Comparison of ENCODE assay signal across 9 cellular contexts in genomic region chr3:130002666-130003598, GRCh38. TPM values are rescaled to one million over a fixed set of nuclear protein-coding genes. Genes with fewer than 3 reads are reported as not detected.
DNase-seq lines count a peak whose midpoint lies in the region; ATAC-seq, FAIRE-seq and TF ChIP-seq lines count a peak whose summit lies in the region.
"Not testable (repeated sequence)": the region's sequence is repeated elsewhere in the genome, so short reads cannot be mapped to it uniquely, and the experiment has no call there.
"Had no signal": no experiment of that assay in that cellular context is flagged by ENCODE, and none has a peak within 500 bp of the region (broad histone marks: within the 10 kb centered on the region; RNA-seq: fewer than 3 reads in every experiment).

No MANE protein-coding gene starts in this region.

- peak; percentile 38 for TF ChIP-seq RAD21 in HCT116 (IDR thresholded peaks at IDR 0.05; ENCODE audit: low read depth)
- TF ChIP-seq RAD21 in K562 (CRISPR knock-in tag; conservative IDR thresholded peaks at IDR 0.05 in 1 of 2, IDR thresholded peaks at IDR 0.05 in 1 of 2) = peak; percentile 24 to 61; a peak in 3 of 4 replicates

- H3K4me2 ChIP-seq in BLaER1 (peak overlapping the region; percentile 80), HCT116 (ENCODE audit: low read length) (peak overlapping the region; percentile 72), neural progenitor cell (peak overlapping the region; percentile 97)
- H3K4me2 ChIP-seq in K562 (ENCODE audit: insufficient read depth, low read length) = not testable (repeated sequence)

- 36% methylated on average over 13 of the region's 86 CpGs for WGBS in K562 (ENCODE audit: insufficient coverage, low coverage, missing lambda C conversion rate)
- WGBS in heart right ventricle, 2 donors = 4 to 5% methylated on average over 49 to 79 of the region's 86 CpGs

- H3K27ac ChIP-seq in BLaER1; HCT116 (ENCODE audit: low read depth, low read length); K562 (ENCODE audit: extremely low read depth, low read depth, low read length); heart right ventricle; neural progenitor cell: not testable (repeated sequence)

- not testable (repeated sequence) for H3K36me3 Mint-ChIP-seq in neural progenitor cell

- H3K4me3 Mint-ChIP-seq in neural progenitor cell = peak overlapping the region; percentile 79

- H4K20me1 ChIP-seq in BLaER1; HCT116 (ENCODE audit: insufficient read depth); K562 (replicated peaks; ENCODE audit: control insufficient read depth, insufficient read depth, low read length); neural progenitor cell (ENCODE audit: low read depth): not testable (repeated sequence)

- H3K9me1 ChIP-seq in K562 (ENCODE audit: control insufficient read depth, insufficient read depth, low read length) = not testable (repeated sequence)

- not testable (repeated sequence) for TF ChIP-seq EP300 in K562 (IDR thresholded peaks at IDR 0.05; ENCODE audit: low read length)

- not testable (repeated sequence) for H3K4me1 Mint-ChIP-seq in neural progenitor cell

- POLR2A ChIA-PET in HCT116 (lab: Charles Lee); K562 (lab: Yijun Ruan, JAX): not testable (repeated sequence)

- H3K27me3 ChIP-seq in BLaER1; HCT116 (ENCODE audit: insufficient read depth, low read length); K562 (ENCODE audit: control insufficient read depth in 2 of 2, insufficient read depth in 2 of 2, low read length in 2 of 2): not testable (repeated sequence)
- H3K27me3 ChIP-seq in heart right ventricle (peaks cover 0 to 50% (median 12%) of the 10 kb centered on the region in 7 donors), neural progenitor cell (peaks cover 50% of the 10 kb centered on the region)

- not testable (repeated sequence) for H3K9me3 ChIP-seq in BLaER1; HCT116 (ENCODE audit: control insufficient read depth in 1 of 2, insufficient read depth in 1 of 2, low read depth in 1 of 2, low read length in 2 of 2); K562 (replicated peaks; ENCODE audit: control insufficient read depth, insufficient read depth, low read depth, low read length); heart right ventricle; neural progenitor cell (ENCODE audit: low read depth)

- H2AFZ ChIP-seq in HCT116 (ENCODE audit: low read depth, low read length, poor library complexity, severe bottlenecking) (peak overlapping the region; percentile 16), neural progenitor cell (replicated peaks) (peak overlapping the region; percentile 97)
- not testable (repeated sequence) for H2AFZ ChIP-seq in K562 (ENCODE audit: low read depth, low read length)

- CTCF ChIA-PET in HCT116 (lab: Charles Lee) = interaction anchor here (0.9 to 1.8 kb wide), 2 partner anchors 61 to 109 kb away, joined by 3 to 10 read pairs; no protein-coding TSS in a partner anchor
- CTCF ChIA-PET in K562 (lab: Yijun Ruan, JAX; ENCODE audit: low intra/inter-chr PET ratio) = not testable (repeated sequence)

- DNase-seq in HCT116 (ENCODE audit: low read depth, low spot score) = not testable (repeated sequence)
- peak; percentile 24 for DNase-seq in NCI-H748 (lab: John Stamatoyannopoulos, UW; ENCODE audit: unreplicated experiment)
- DNase-seq in activated CD4-positive, alpha-beta T cell treated with anti-CD3 and anti-CD28 coated beads for 4 hours = peak; percentile 51 to 65
- peak; percentile 30 to 66 (median 58) for DNase-seq in K562 (ENCODE audit: extremely low read depth in 1 of 4, low spot score in 3 of 4)
- peak; percentile 32 to 72 for DNase-seq in heart right ventricle
- peak; percentile 71 for DNase-seq in neural progenitor cell (ENCODE audit: low spot score)
- DNase-seq in stimulated activated CD8-positive, alpha-beta memory T cell treated with anti-CD3 and anti-CD28 coated beads, Interleukin-2, amount 100 ng/mL, for 48 hours (ENCODE audit: low read depth in 2 of 2) = peak; percentile 34 to 55

- H3F3A ChIP-seq in neural progenitor cell (ENCODE audit: low read depth) = not testable (repeated sequence)

- not testable (repeated sequence) for BruUV-seq in HCT116 (replicated peaks; lab: Mats Ljungman, UMichigan); K562 (replicated peaks; lab: Mats Ljungman, UMichigan)

- H3K9me2 ChIP-seq in HCT116 (ENCODE audit: insufficient read depth) = not testable (repeated sequence)

- H3K9ac ChIP-seq in BLaER1 (peak overlapping the region; percentile 50; the same call in 1 of the 2 replicates), HCT116 (ENCODE audit: low read length) (peak overlapping the region; percentile 57)
- not testable (repeated sequence) for H3K9ac ChIP-seq in K562 (ENCODE audit: insufficient read depth in 1 of 2, low read depth in 2 of 2, low read length in 2 of 2); neural progenitor cell

- peak overlapping the region; percentile 64 for H3K4me3 ChIP-seq in BLaER1
- H3K4me3 ChIP-seq in HCT116 (replicated peaks in 1 of 2; ENCODE audit: low read depth in 1 of 2, low read length in 2 of 2) = peak overlapping the region; percentile 45 to 57
- H3K4me3 ChIP-seq in K562 = not testable (repeated sequence)
- peak overlapping the region in 9 of 10 donors; percentile 35 to 59 (median 51) for H3K4me3 ChIP-seq in heart right ventricle
- H3K4me3 ChIP-seq in neural progenitor cell = peak overlapping the region; percentile 71

- not testable (repeated sequence) for H3K9me3 Mint-ChIP-seq in neural progenitor cell

- peaks cover 24% of the 10 kb centered on the region for H3K27me3 Mint-ChIP-seq in neural progenitor cell (ENCODE audit: insufficient read depth, low read depth)

- H3K4me1 ChIP-seq in BLaER1 = peaks cover 14% of the 10 kb centered on the region
- not testable (repeated sequence) for H3K4me1 ChIP-seq in HCT116 (ENCODE audit: control insufficient read depth in 1 of 2, insufficient read depth in 2 of 2, low read length in 2 of 2); K562 (replicated peaks in 1 of 2; ENCODE audit: control insufficient read depth in 2 of 2, insufficient read depth in 2 of 2, low read length in 2 of 2); heart right ventricle; neural progenitor cell

- RAD21 ChIA-PET in HCT116 (lab: Charles Lee; ENCODE audit: low non-redundant PET in 1 of 2, low total read pairs in 2 of 2, uncharacterized antibody in 2 of 2, unreplicated experiment in 2 of 2) = interaction anchor here (0.9 to 1.3 kb wide), 2 partner anchors 61 kb away, joined by 3 to 11 read pairs; no protein-coding TSS in a partner anchor

- not testable (repeated sequence) for TF ChIP-seq POLR2A in HCT116 (IDR thresholded peaks at IDR 0.05; ENCODE audit: borderline replicate concordance, extremely low read depth, insufficient read depth, insufficient read length); K562 (conservative IDR thresholded peaks at IDR 0.05)

- peak overlapping the region; percentile 13 for H3K27ac Mint-ChIP-seq in neural progenitor cell

- intact Hi-C loops in HCT116 (cut with micrococcal nuclease) = loop anchor here (1.0 kb wide), 1 partner anchor 61 kb away; no protein-coding TSS in a partner anchor
- intact Hi-C loops in K562 (cut with micrococcal nuclease) = loop anchor here (5.0 kb wide), 1 partner anchor 61 kb away; no protein-coding TSS in a partner anchor
- intact Hi-C loops in heart right ventricle (cut with DNase I) = loop anchor here in 3 of 10 donors (5.0 kb wide), 1 partner anchor 61 kb away; no protein-coding TSS in a partner anchor

- H3K36me3 ChIP-seq in BLaER1; HCT116 (ENCODE audit: control insufficient read depth in 1 of 2, insufficient read depth in 2 of 2, low read length in 2 of 2); K562 (ENCODE audit: control insufficient read depth, insufficient read depth, low read length); heart right ventricle; neural progenitor cell: not testable (repeated sequence)

- TF ChIP-seq CTCF in HCT116 (IDR thresholded peaks at IDR 0.05 in 2 of 3, conservative IDR thresholded peaks at IDR 0.05 in 1 of 3; ENCODE audit: borderline replicate concordance in 1 of 3, insufficient read depth in 1 of 3, low read depth in 2 of 3, low read length in 2 of 3) (peak; percentile 25 to 54 (median 29); a peak in 3 of 6 replicates), K562 (IDR thresholded peaks at IDR 0.05 in 2 of 3, conservative IDR thresholded peaks at IDR 0.05 in 1 of 3; ENCODE audit: insufficient read depth in 2 of 3, low read depth in 1 of 3, low read length in 3 of 3) (peak in 2 of 3 experiments; percentile 52 to 67; a peak in 4 of 6 replicates), heart right ventricle (IDR thresholded peaks at IDR 0.05) (peak; percentile 49 to 87 (median 70)), neural progenitor cell (IDR thresholded peaks at IDR 0.05) (peak; percentile 60)

- FAIRE-seq in K562 (lab: Jason Lieb, UNC) = not testable (repeated sequence)

- in situ Hi-C loops in K562 (cut with MboI) = not testable (repeated sequence)

- H3K79me2 ChIP-seq in HCT116 (ENCODE audit: insufficient read depth, low read length); K562 (ENCODE audit: control insufficient read depth, insufficient read depth, low read length); neural progenitor cell (ENCODE audit: low read depth): not testable (repeated sequence)

- ATAC-seq in HCT116 (peak; percentile 100), K562 (peak; percentile 80)
- ATAC-seq in heart right ventricle = not testable (repeated sequence)

RNA-seq across cellular contexts. Expression of gene TRH, which starts 28.4 kb away (rescaled TPM):
- total RNA-seq in HCT116 (2021; ENCODE audit: unreplicated experiment) (not detected), K562 (2014; rRNA removed) (not detected in 2 replicates), K562 (2014; rRNA removed; fragmentation: Illumina TruSeq; extraction: Trizol) (not detected in 2 replicates), K562 (2015; rRNA removed; fragmentation: Illumina TruSeq; extraction: Trizol) (not detected in 2 replicates), K562 (2021) (not detected in 2 replicates), heart right ventricle (under 1 TPM in 1 of 10 donors, not detected in 9; 0.28 TPM), neural progenitor cell (ENCODE audit: low replicate concordance) (0.19 TPM in 1 of 2 replicates, not detected in the other)
- 0.05 TPM in 1 of 2 replicates, not detected in the other for polyA plus RNA-seq in HCT116 (2012)
- not detected in 2 replicates for total RNA-seq in K562 (2011; cell fraction: chromatin; rRNA removed; ENCODE audit: low replicate concordance)
- total RNA-seq in K562 (2011; cell fraction: nucleolus; rRNA removed) = not detected in 2 replicates
- not detected in 2 replicates for total RNA-seq in K562 (2011; cell fraction: nucleoplasm; rRNA removed)
- polyA plus RNA-seq in K562 (2011; rRNA removed) (not detected in 2 replicates), K562 (2014; fragmentation: Illumina TruSeq; extraction: Trizol) (not detected in 2 replicates), K562 (2014; fragmentation: Nextera tagmentation; extraction: Ambion mirVana) (not detected), K562 (2014; rRNA removed) (not detected in 2 replicates), heart right ventricle (under 1 TPM in 1 of 2 donors, not detected in 1; 0.01 TPM)
- not detected in 2 replicates for polyA plus RNA-seq in K562 (2011; cell fraction: cytosol; rRNA removed)
- not detected in 2 replicates for polyA plus RNA-seq in K562 (2011; cell fraction: nucleus; rRNA removed)
- polyA plus RNA-seq in K562 (2012) = not detected in 2 replicates
- not detected in 2 replicates for polyA minus RNA-seq in K562 (2011; rRNA and poly(A)+ RNA removed)
- polyA minus RNA-seq in K562 (2011; cell fraction: cytosol; rRNA and poly(A)+ RNA removed) = not detected in 2 replicates
- polyA minus RNA-seq in K562 (2011; cell fraction: nucleus; rRNA and poly(A)+ RNA removed) = not detected in 2 replicates
- total RNA-seq: dermis microvascular lymphatic vessel endothelial cell had no signal
